Comparison of ENCODE assay signal across 1 cellular context in the genomic region with DNA sequence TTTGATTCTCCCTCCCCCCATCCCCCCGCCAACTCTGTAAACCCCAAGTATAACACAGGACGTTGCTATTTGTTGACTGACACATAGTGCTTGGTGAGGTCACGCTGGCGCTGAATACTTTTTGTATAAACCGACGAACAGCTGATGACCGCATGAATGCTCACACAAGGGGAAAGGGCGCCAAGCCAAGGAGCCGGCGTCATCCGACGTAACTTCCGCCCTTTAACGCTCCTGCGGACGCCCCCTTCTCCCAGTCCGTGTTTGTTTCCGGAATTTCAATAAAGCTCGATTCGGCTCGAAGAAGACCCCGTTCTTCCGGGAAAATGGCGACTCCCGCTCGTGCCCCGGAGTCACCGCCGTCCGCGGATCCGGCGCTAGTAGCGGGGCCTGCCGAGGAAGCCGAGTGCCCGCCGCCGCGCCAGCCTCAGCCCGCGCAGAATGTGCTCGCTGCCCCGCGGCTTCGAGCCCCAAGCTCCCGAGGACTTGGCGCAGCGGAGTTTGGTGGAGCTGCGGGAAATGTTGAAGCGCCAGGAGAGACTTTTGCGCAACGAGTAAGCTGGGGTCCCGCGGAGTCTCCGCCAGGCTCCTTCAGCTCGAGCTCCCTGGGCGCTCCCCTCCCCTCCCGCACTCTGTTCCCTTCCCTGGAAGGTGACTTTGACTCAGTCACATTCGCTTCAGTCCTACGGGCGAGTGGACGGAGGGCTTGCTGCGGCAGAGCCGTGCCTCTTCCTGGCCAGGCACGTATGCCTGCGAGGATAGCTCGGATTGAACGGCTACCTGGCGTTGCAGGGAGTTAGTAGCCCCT.
A peak's percentile ranks its signal among the peaks of the same experiment; 100 is the strongest.
TF ChIP-seq lines count a peak whose summit lies in the region.

A gene (plus strand): TSS at position 310 of the 805 bp plus-strand sequence. CDS start 129 bp downstream, at position 439.

TF ChIP-seq in GM12878, 131 proteins besides CTCF, POLR2A, EP300 and RAD21 (continued from another document and continues in another):
- TF ChIP-seq NRF1 (conservative IDR thresholded peaks at IDR 0.05; ENCODE audit: low read depth, low read length) (no peak), HDAC2 (IDR thresholded peaks at IDR 0.05) (no peak), FOXM1 (IDR thresholded peaks at IDR 0.05; ENCODE audit: low read depth, low read length) (no peak), ASH2L (IDR thresholded peaks at IDR 0.05; ENCODE audit: borderline replicate concordance, low read depth) (peak; percentile 62; the same call in 1 of the 2 replicates), NR2C2 (IDR thresholded peaks at IDR 0.05; ENCODE audit: borderline replicate concordance, control insufficient read depth, insufficient read length, low read depth) (no peak), ZNF384 (IDR thresholded peaks at IDR 0.05; ENCODE audit: borderline replicate concordance, low read depth, low read length) (peak; percentile 22; the same call in 1 of the 2 replicates), SUZ12 (IDR thresholded peaks at IDR 0.05; ENCODE audit: unreplicated experiment) (no peak), HDAC6 (IDR thresholded peaks at IDR 0.05; ENCODE audit: unreplicated experiment) (no peak), ZNF274 (IDR thresholded peaks at IDR 0.05; ENCODE audit: insufficient read depth, insufficient read length) (no peak), YY1 (IDR thresholded peaks at IDR 0.05; ENCODE audit: low read depth, low read length) (peak; percentile 98), TCF7 (IDR thresholded peaks at IDR 0.05; ENCODE audit: borderline replicate concordance) (no peak), CHD1 (IDR thresholded peaks at IDR 0.05; ENCODE audit: low read depth, low read length) (no peak), FOXK2 (IDR thresholded peaks at IDR 0.05) (peak; percentile 12; the same call in 1 of the 2 replicates), DPF2 (IDR thresholded peaks at IDR 0.05) (peak; percentile 61; the same call in 1 of the 2 replicates), FOS (IDR thresholded peaks at IDR 0.05; ENCODE audit: borderline replicate concordance, extremely low read depth, insufficient read length) (no peak), BACH1 (IDR thresholded peaks at IDR 0.05; ENCODE audit: borderline replicate concordance) (no peak), ATF7 (IDR thresholded peaks at IDR 0.05; ENCODE audit: low read depth) (peak; percentile 89), NFYA (IDR thresholded peaks at IDR 0.05; ENCODE audit: borderline replicate concordance, low read depth, low read length) (no peak), TCF12 (IDR thresholded peaks at IDR 0.05; ENCODE audit: low read depth, low read length) (peak; percentile 38; the same call in 1 of the 2 replicates), RCOR1 (conservative IDR thresholded peaks at IDR 0.05; ENCODE audit: low read depth, low read length) (no peak), CREB1 (IDR thresholded peaks at IDR 0.05; ENCODE audit: low read depth) (peak; percentile 99), ZNF622 (IDR thresholded peaks at IDR 0.05) (no peak), PAX8 (IDR thresholded peaks at IDR 0.05) (no peak), MYB (IDR thresholded peaks at IDR 0.05; ENCODE audit: borderline replicate concordance, low read depth, low read length) (no peak), POU2F2 (IDR thresholded peaks at IDR 0.05; ENCODE audit: borderline replicate concordance, low read depth, low read length) (no peak)
- TF ChIP-seq, protein P1, sequence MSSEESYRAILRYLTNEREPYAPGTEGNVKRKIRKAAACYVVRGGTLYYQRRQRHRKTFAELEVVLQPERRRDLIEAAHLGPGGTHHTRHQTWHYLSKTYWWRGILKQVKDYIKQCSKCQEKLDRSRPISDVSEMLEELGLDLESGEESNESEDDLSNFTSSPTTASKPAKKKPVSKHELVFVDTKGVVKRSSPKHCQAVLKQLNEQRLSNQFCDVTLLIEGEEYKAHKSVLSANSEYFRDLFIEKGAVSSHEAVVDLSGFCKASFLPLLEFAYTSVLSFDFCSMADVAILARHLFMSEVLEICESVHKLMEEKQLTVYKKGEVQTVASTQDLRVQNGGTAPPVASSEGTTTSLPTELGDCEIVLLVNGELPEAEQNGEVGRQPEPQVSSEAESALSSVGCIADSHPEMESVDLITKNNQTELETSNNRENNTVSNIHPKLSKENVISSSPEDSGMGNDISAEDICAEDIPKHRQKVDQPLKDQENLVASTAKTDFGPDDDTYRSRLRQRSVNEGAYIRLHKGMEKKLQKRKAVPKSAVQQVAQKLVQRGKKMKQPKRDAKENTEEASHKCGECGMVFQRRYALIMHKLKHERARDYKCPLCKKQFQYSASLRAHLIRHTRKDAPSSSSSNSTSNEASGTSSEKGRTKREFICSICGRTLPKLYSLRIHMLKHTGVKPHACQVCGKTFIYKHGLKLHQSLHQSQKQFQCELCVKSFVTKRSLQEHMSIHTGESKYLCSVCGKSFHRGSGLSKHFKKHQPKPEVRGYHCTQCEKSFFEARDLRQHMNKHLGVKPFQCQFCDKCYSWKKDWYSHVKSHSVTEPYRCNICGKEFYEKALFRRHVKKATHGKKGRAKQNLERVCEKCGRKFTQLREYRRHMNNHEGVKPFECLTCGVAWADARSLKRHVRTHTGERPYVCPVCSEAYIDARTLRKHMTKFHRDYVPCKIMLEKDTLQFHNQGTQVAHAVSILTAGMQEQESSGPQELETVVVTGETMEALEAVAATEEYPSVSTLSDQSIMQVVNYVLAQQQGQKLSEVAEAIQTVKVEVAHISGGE (CRISPR knock-in tag; IDR thresholded peaks at IDR 0.05), result peak; percentile 29; the same call in 1 of the 2 replicates
- TF ChIP-seq, protein P2, sequence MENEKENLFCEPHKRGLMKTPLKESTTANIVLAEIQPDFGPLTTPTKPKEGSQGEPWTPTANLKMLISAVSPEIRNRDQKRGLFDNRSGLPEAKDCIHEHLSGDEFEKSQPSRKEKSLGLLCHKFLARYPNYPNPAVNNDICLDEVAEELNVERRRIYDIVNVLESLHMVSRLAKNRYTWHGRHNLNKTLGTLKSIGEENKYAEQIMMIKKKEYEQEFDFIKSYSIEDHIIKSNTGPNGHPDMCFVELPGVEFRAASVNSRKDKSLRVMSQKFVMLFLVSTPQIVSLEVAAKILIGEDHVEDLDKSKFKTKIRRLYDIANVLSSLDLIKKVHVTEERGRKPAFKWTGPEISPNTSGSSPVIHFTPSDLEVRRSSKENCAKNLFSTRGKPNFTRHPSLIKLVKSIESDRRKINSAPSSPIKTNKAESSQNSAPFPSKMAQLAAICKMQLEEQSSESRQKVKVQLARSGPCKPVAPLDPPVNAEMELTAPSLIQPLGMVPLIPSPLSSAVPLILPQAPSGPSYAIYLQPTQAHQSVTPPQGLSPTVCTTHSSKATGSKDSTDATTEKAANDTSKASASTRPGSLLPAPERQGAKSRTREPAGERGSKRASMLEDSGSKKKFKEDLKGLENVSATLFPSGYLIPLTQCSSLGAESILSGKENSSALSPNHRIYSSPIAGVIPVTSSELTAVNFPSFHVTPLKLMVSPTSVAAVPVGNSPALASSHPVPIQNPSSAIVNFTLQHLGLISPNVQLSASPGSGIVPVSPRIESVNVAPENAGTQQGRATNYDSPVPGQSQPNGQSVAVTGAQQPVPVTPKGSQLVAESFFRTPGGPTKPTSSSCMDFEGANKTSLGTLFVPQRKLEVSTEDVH (IDR thresholded peaks at IDR 0.05; ENCODE audit: low read depth, partially characterized antibody), result peak; percentile 94
- TF ChIP-seq, protein P3, sequence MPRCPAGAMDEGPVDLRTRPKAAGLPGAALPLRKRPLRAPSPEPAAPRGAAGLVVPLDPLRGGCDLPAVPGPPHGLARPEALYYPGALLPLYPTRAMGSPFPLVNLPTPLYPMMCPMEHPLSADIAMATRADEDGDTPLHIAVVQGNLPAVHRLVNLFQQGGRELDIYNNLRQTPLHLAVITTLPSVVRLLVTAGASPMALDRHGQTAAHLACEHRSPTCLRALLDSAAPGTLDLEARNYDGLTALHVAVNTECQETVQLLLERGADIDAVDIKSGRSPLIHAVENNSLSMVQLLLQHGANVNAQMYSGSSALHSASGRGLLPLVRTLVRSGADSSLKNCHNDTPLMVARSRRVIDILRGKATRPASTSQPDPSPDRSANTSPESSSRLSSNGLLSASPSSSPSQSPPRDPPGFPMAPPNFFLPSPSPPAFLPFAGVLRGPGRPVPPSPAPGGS (IDR thresholded peaks at IDR 0.05; ENCODE audit: borderline replicate concordance, insufficient read depth, low read depth, low read length, poor library complexity, severe bottlenecking), result no peak
- TF ChIP-seq, protein P4, sequence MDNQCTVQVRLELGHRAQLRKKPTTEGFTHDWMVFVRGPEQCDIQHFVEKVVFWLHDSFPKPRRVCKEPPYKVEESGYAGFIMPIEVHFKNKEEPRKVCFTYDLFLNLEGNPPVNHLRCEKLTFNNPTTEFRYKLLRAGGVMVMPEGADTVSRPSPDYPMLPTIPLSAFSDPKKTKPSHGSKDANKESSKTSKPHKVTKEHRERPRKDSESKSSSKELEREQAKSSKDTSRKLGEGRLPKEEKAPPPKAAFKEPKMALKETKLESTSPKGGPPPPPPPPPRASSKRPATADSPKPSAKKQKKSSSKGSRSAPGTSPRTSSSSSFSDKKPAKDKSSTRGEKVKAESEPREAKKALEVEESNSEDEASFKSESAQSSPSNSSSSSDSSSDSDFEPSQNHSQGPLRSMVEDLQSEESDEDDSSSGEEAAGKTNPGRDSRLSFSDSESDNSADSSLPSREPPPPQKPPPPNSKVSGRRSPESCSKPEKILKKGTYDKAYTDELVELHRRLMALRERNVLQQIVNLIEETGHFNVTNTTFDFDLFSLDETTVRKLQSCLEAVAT (IDR thresholded peaks at IDR 0.05), result 0 out of 2 replicates have a peak, but pooled peaks have one; percentile 74
- TF ChIP-seq, protein P5, sequence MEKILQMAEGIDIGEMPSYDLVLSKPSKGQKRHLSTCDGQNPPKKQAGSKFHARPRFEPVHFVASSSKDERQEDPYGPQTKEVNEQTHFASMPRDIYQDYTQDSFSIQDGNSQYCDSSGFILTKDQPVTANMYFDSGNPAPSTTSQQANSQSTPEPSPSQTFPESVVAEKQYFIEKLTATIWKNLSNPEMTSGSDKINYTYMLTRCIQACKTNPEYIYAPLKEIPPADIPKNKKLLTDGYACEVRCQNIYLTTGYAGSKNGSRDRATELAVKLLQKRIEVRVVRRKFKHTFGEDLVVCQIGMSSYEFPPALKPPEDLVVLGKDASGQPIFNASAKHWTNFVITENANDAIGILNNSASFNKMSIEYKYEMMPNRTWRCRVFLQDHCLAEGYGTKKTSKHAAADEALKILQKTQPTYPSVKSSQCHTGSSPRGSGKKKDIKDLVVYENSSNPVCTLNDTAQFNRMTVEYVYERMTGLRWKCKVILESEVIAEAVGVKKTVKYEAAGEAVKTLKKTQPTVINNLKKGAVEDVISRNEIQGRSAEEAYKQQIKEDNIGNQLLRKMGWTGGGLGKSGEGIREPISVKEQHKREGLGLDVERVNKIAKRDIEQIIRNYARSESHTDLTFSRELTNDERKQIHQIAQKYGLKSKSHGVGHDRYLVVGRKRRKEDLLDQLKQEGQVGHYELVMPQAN (conservative IDR thresholded peaks at IDR 0.05), result 0 out of 2 replicates have a peak, but pooled peaks have one; percentile 64
- TF ChIP-seq, protein P6, sequence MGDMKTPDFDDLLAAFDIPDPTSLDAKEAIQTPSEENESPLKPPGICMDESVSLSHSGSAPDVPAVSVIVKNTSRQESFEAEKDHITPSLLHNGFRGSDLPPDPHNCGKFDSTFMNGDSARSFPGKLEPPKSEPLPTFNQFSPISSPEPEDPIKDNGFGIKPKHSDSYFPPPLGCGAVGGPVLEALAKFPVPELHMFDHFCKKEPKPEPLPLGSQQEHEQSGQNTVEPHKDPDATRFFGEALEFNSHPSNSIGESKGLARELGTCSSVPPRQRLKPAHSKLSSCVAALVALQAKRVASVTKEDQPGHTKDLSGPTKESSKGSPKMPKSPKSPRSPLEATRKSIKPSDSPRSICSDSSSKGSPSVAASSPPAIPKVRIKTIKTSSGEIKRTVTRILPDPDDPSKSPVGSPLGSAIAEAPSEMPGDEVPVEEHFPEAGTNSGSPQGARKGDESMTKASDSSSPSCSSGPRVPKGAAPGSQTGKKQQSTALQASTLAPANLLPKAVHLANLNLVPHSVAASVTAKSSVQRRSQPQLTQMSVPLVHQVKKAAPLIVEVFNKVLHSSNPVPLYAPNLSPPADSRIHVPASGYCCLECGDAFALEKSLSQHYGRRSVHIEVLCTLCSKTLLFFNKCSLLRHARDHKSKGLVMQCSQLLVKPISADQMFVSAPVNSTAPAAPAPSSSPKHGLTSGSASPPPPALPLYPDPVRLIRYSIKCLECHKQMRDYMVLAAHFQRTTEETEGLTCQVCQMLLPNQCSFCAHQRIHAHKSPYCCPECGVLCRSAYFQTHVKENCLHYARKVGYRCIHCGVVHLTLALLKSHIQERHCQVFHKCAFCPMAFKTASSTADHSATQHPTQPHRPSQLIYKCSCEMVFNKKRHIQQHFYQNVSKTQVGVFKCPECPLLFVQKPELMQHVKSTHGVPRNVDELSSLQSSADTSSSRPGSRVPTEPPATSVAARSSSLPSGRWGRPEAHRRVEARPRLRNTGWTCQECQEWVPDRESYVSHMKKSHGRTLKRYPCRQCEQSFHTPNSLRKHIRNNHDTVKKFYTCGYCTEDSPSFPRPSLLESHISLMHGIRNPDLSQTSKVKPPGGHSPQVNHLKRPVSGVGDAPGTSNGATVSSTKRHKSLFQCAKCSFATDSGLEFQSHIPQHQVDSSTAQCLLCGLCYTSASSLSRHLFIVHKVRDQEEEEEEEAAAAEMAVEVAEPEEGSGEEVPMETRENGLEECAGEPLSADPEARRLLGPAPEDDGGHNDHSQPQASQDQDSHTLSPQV (IDR thresholded peaks at IDR 0.05), result no peak
- TF ChIP-seq, protein P7, sequence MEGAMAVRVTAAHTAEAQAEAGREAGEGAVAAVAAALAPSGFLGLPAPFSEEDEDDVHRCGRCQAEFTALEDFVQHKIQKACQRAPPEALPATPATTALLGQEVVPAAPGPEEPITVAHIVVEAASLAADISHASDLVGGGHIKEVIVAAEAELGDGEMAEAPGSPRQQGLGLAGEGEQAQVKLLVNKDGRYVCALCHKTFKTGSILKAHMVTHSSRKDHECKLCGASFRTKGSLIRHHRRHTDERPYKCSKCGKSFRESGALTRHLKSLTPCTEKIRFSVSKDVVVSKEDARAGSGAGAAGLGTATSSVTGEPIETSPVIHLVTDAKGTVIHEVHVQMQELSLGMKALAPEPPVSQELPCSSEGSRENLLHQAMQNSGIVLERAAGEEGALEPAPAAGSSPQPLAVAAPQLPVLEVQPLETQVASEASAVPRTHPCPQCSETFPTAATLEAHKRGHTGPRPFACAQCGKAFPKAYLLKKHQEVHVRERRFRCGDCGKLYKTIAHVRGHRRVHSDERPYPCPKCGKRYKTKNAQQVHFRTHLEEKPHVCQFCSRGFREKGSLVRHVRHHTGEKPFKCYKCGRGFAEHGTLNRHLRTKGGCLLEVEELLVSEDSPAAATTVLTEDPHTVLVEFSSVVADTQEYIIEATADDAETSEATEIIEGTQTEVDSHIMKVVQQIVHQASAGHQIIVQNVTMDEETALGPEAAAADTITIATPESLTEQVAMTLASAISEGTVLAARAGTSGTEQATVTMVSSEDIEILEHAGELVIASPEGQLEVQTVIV (IDR thresholded peaks at IDR 0.05; ENCODE audit: borderline replicate concordance, partially characterized antibody), result peak; percentile 63
- TF ChIP-seq, protein P8, sequence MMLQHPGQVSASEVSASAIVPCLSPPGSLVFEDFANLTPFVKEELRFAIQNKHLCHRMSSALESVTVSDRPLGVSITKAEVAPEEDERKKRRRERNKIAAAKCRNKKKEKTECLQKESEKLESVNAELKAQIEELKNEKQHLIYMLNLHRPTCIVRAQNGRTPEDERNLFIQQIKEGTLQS (IDR thresholded peaks at IDR 0.05; ENCODE audit: borderline replicate concordance, extremely low read depth, low read depth, low read length), result no peak
